In genomic region chr16:67543582-67543981, GRCh38 we compare ENCODE assay signal across 22 cellular contexts. TPM values are rescaled to one million over a fixed set of nuclear protein-coding genes. Genes with fewer than 3 reads are reported as not detected.
A peak's percentile ranks its signal among the peaks of the same experiment; 100 is the strongest.
DNase-seq lines count a peak whose midpoint lies in the region; ATAC-seq and TF ChIP-seq lines count a peak whose summit lies in the region.
"Had no signal": no experiment of that assay in that cellular context is flagged by ENCODE, and none has a peak within 500 bp of the region (broad histone marks: within the 10 kb centered on the region; RNA-seq: fewer than 3 reads in every experiment).

No MANE protein-coding gene starts in this region.

- H3K27me3 ChIP-seq in CD4-positive, CD25-positive, alpha-beta regulatory T cell (ENCODE audit: control insufficient read depth, insufficient read depth, low read length): no peaks in the 10 kb centered on the region
- H3K27me3 ChIP-seq in Caco-2 (replicated peaks; ENCODE audit: control insufficient read depth, insufficient read depth, low read length): no peaks in the 10 kb centered on the region; the same call in 1 of the 2 replicates
- no peaks in the 10 kb centered on the region for H3K27me3 ChIP-seq in naive thymus-derived CD4-positive, alpha-beta T cell (ENCODE audit: control insufficient read depth in 2 of 2, insufficient read depth in 2 of 2, low read length in 2 of 2)
- H3K27me3 ChIP-seq: heart left ventricle, MG63, pancreas, right lobe of liver had no signal

- H3K9me3 Mint-ChIP-seq in CD4-positive, CD25-positive, alpha-beta regulatory T cell: no peaks in the 10 kb centered on the region
- no peaks in the 10 kb centered on the region for H3K9me3 Mint-ChIP-seq in Caco-2 (ENCODE audit: unreplicated experiment)
- no peaks in the 10 kb centered on the region for H3K9me3 Mint-ChIP-seq in activated CD4-positive, alpha-beta memory T cell treated with anti-CD3 and anti-CD28 coated beads, Interleukin-2, amount 10 ng/mL, durations not matched to agents 7 days and 5 days
- H3K9me3 Mint-ChIP-seq in naive thymus-derived CD4-positive, alpha-beta T cell: peaks cover 0 to 2% (median 0%) of the 10 kb centered on the region in 11 donors
- H3K9me3 Mint-ChIP-seq: stimulated activated naive CD8-positive, alpha-beta T cell treated with anti-CD3 and anti-CD28 coated beads, Interleukin-15, Interleukin-2, amounts not matched to agents 100 ng/mL and 50 ng/mL, for 24 hours; type B pancreatic cell had no signal

- intact Hi-C loops in Caco-2 (cut with micrococcal nuclease; ENCODE audit: unreplicated experiment): no loop called here
- intact Hi-C loops in naive thymus-derived CD4-positive, alpha-beta T cell (cut with micrococcal nuclease): no loop called here

- peak overlapping the region; percentile 55 to 87 (median 81) for H3K27ac Mint-ChIP-seq in CD4-positive, CD25-positive, alpha-beta regulatory T cell
- H3K27ac Mint-ChIP-seq in Caco-2 (ENCODE audit: unreplicated experiment): peak overlapping the region; percentile 70
- peak overlapping the region; percentile 54 for H3K27ac Mint-ChIP-seq in activated CD4-positive, alpha-beta memory T cell treated with anti-CD3 and anti-CD28 coated beads, Interleukin-2, amount 10 ng/mL, durations not matched to agents 7 days and 5 days
- peak overlapping the region in 6 of 9 donors; percentile 48 to 76 (median 63) for H3K27ac Mint-ChIP-seq in naive thymus-derived CD4-positive, alpha-beta T cell
- H3K27ac Mint-ChIP-seq: stimulated activated naive CD8-positive, alpha-beta T cell treated with anti-CD3 and anti-CD28 coated beads, Interleukin-15, Interleukin-2, amounts not matched to agents 100 ng/mL and 50 ng/mL, for 24 hours; type B pancreatic cell had no signal

- POLR2A ChIA-PET in Caco-2 (lab: Charles Lee): no interaction called here
- POLR2A ChIA-PET in activated CD4-positive, alpha-beta memory T cell treated with anti-CD3 and anti-CD28 coated beads, Interleukin-2, amount 10 ng/mL, durations not matched to agents 7 days and 5 days (lab: Charles Lee): interaction anchor here (7.9 to 8.8 kb wide), 2 partner anchors 16 to 101 kb away, joined by 107 to 277 read pairs; partner anchors contain the start of genes CARMIL2 and CTCF
- POLR2A ChIA-PET in naive thymus-derived CD4-positive, alpha-beta T cell (lab: Charles Lee): interaction anchor here (0.5 to 20.8 kb wide), 5 partner anchors 15 to 175 kb away, joined by 3 to 581 read pairs (median 5); partner anchors contain the start of genes ACD, CARMIL2 and CTCF

- H3K36me3 ChIP-seq in CD4-positive, CD25-positive, alpha-beta regulatory T cell (ENCODE audit: control insufficient read depth, insufficient read depth, low read length): peaks cover 7% of the 10 kb centered on the region
- peaks cover 4% of the 10 kb centered on the region for H3K36me3 ChIP-seq in Caco-2 (ENCODE audit: control insufficient read depth, insufficient read depth, low read length)
- peaks cover 0 to 37% (median 0%) of the 10 kb centered on the region in 3 experiments for H3K36me3 ChIP-seq in naive thymus-derived CD4-positive, alpha-beta T cell (ENCODE audit: control insufficient read depth in 2 of 3, insufficient read depth in 3 of 3, low read length in 3 of 3)

- H3K4me1 Mint-ChIP-seq in CD4-positive, CD25-positive, alpha-beta regulatory T cell: peaks cover 12 to 75% (median 35%) of the 10 kb centered on the region in 4 donors
- H3K4me1 Mint-ChIP-seq in Caco-2 (ENCODE audit: low read depth, unreplicated experiment): peaks cover 14% of the 10 kb centered on the region
- peaks cover 54% of the 10 kb centered on the region for H3K4me1 Mint-ChIP-seq in activated CD4-positive, alpha-beta memory T cell treated with anti-CD3 and anti-CD28 coated beads, Interleukin-2, amount 10 ng/mL, durations not matched to agents 7 days and 5 days
- peaks cover 35 to 61% (median 48%) of the 10 kb centered on the region in 7 donors for H3K4me1 Mint-ChIP-seq in naive thymus-derived CD4-positive, alpha-beta T cell

- TF ChIP-seq CTCF in Caco-2 (IDR thresholded peaks at IDR 0.05; ENCODE audit: insufficient read depth in 1 of 2, low read depth in 1 of 2, low read length in 1 of 2, severe bottlenecking in 1 of 2, unreplicated experiment in 1 of 2): no peak

- peaks cover 33% of the 10 kb centered on the region for H3K4me1 ChIP-seq in CD4-positive, CD25-positive, alpha-beta regulatory T cell (ENCODE audit: control insufficient read depth, insufficient read depth, low read length, poor library complexity, severe bottlenecking)
- H3K4me1 ChIP-seq in Caco-2: peaks cover 9% of the 10 kb centered on the region
- peaks cover 25 to 34% of the 10 kb centered on the region in 2 donors for H3K4me1 ChIP-seq in naive thymus-derived CD4-positive, alpha-beta T cell (ENCODE audit: control insufficient read depth in 2 of 2, insufficient read depth in 2 of 2, low read length in 2 of 2)
- H3K4me1 ChIP-seq: HAP-1 had no signal

- peaks cover 6% of the 10 kb centered on the region for H3K27me3 Mint-ChIP-seq in CD4-positive, CD25-positive, alpha-beta regulatory T cell
- H3K27me3 Mint-ChIP-seq in Caco-2 (ENCODE audit: insufficient read depth, unreplicated experiment): no peaks in the 10 kb centered on the region
- no peaks in the 10 kb centered on the region for H3K27me3 Mint-ChIP-seq in activated CD4-positive, alpha-beta memory T cell treated with anti-CD3 and anti-CD28 coated beads, Interleukin-2, amount 10 ng/mL, durations not matched to agents 7 days and 5 days
- H3K27me3 Mint-ChIP-seq in naive thymus-derived CD4-positive, alpha-beta T cell: no peaks in the 10 kb centered on the region
- H3K27me3 Mint-ChIP-seq: stimulated activated naive CD8-positive, alpha-beta T cell treated with anti-CD3 and anti-CD28 coated beads, Interleukin-15, Interleukin-2, amounts not matched to agents 100 ng/mL and 50 ng/mL, for 24 hours had no signal

- no peak overlapping the region for H3K4me3 ChIP-seq in CD4-positive, CD25-positive, alpha-beta regulatory T cell (ENCODE audit: low read depth, low read length)
- no peak overlapping the region for H3K4me3 ChIP-seq in Caco-2 (ENCODE audit: low read depth, low read length)
- no peak overlapping the region for H3K4me3 ChIP-seq in naive thymus-derived CD4-positive, alpha-beta T cell (ENCODE audit: low read length)
- H3K4me3 ChIP-seq: HAP-1, heart left ventricle, lung, MG63, pancreas, right lobe of liver had no signal

- no peaks in the 10 kb centered on the region for H3K9me3 ChIP-seq in CD4-positive, CD25-positive, alpha-beta regulatory T cell (ENCODE audit: control insufficient read depth in 2 of 2, low read length in 2 of 2)
- no peaks in the 10 kb centered on the region for H3K9me3 ChIP-seq in Caco-2
- no peaks in the 10 kb centered on the region for H3K9me3 ChIP-seq in naive thymus-derived CD4-positive, alpha-beta T cell (ENCODE audit: control insufficient read depth in 2 of 3, low read length in 3 of 3)
- H3K9me3 ChIP-seq: HAP-1, heart left ventricle, MG63, pancreas, right lobe of liver had no signal

- CTCF ChIA-PET in Caco-2 (lab: Charles Lee): interaction anchor here (0.5 to 6.2 kb wide), 8 partner anchors 18 to 109 kb away, joined by 3 to 74 read pairs (median 3); partner anchors contain the start of gene CARMIL2
- CTCF ChIA-PET in activated CD4-positive, alpha-beta memory T cell treated with anti-CD3 and anti-CD28 coated beads, Interleukin-2, amount 10 ng/mL, durations not matched to agents 7 days and 5 days (lab: Charles Lee): interaction anchor here (0.8 to 8.2 kb wide), 4 partner anchors 16 to 273 kb away, joined by 3 to 334 read pairs (median 30); partner anchors contain the start of genes CARMIL2 and CTCF
- CTCF ChIA-PET in naive thymus-derived CD4-positive, alpha-beta T cell (lab: Charles Lee): interaction anchor here (1.1 to 6.0 kb wide), 5 partner anchors 17 to 127 kb away, joined by 3 to 256 read pairs (median 20); partner anchors contain the start of genes C16orf86, CARMIL2, CTCF and ENKD1

- no TSS peak for BruUV-seq in Caco-2 (replicated peaks; lab: Mats Ljungman, UMichigan)

- H3K36me3 Mint-ChIP-seq in CD4-positive, CD25-positive, alpha-beta regulatory T cell: peaks cover 15% of the 10 kb centered on the region
- H3K36me3 Mint-ChIP-seq in Caco-2 (ENCODE audit: insufficient read depth, unreplicated experiment): peaks cover 81% of the 10 kb centered on the region
- H3K36me3 Mint-ChIP-seq in activated CD4-positive, alpha-beta memory T cell treated with anti-CD3 and anti-CD28 coated beads, Interleukin-2, amount 10 ng/mL, durations not matched to agents 7 days and 5 days (ENCODE audit: low read depth): peaks cover 31% of the 10 kb centered on the region
- peaks cover 0 to 34% (median 6%) of the 10 kb centered on the region in 5 donors for H3K36me3 Mint-ChIP-seq in naive thymus-derived CD4-positive, alpha-beta T cell

- ATAC-seq in CD4-positive, CD25-positive, alpha-beta regulatory T cell (ENCODE audit: low read depth in 2 of 2): no peak
- no peak for ATAC-seq in naive thymus-derived CD4-positive, alpha-beta T cell
- ATAC-seq in HG03571 (IDR thresholded peaks at IDR 0.05; ENCODE audit: unreplicated experiment): no peak
- ATAC-seq: heart left ventricle, pancreas, right lobe of liver had no signal

- H3K4me3 Mint-ChIP-seq in CD4-positive, CD25-positive, alpha-beta regulatory T cell: no peak overlapping the region
- no peak overlapping the region for H3K4me3 Mint-ChIP-seq in Caco-2 (ENCODE audit: unreplicated experiment)
- H3K4me3 Mint-ChIP-seq in activated CD4-positive, alpha-beta memory T cell treated with anti-CD3 and anti-CD28 coated beads, Interleukin-2, amount 10 ng/mL, durations not matched to agents 7 days and 5 days: no peak overlapping the region
- no peak overlapping the region for H3K4me3 Mint-ChIP-seq in naive thymus-derived CD4-positive, alpha-beta T cell
- H3K4me3 Mint-ChIP-seq: stimulated activated naive CD8-positive, alpha-beta T cell treated with anti-CD3 and anti-CD28 coated beads, Interleukin-15, Interleukin-2, amounts not matched to agents 100 ng/mL and 50 ng/mL, for 24 hours; type B pancreatic cell had no signal

- H3K27ac ChIP-seq in CD4-positive, CD25-positive, alpha-beta regulatory T cell (ENCODE audit: insufficient read depth, low read length, poor library complexity, severe bottlenecking): no peak overlapping the region
- no peak overlapping the region for H3K27ac ChIP-seq in naive thymus-derived CD4-positive, alpha-beta T cell (ENCODE audit: low read depth, low read length)
- H3K27ac ChIP-seq: pancreas, right lobe of liver had no signal

- DNase-seq in CD4-positive, CD25-positive, alpha-beta regulatory T cell: no peak
- DNase-seq in Caco-2 (no peak), kidney tubule cell (ENCODE audit: low spot score) (no peak)
- no peak for DNase-seq in activated CD4-positive, alpha-beta memory T cell treated with anti-CD3 and anti-CD28 coated beads, Interleukin-2, amount 10 ng/mL, durations not matched to agents 7 days and 5 days
- DNase-seq in naive thymus-derived CD4-positive, alpha-beta T cell: no peak
- no peak for DNase-seq in stimulated activated CD4-positive, alpha-beta T cell treated with anti-CD3 and anti-CD28 coated beads, Interleukin-15, amount 100 ng/mL, for 24 hours
- DNase-seq: activated gamma-delta T cell; anterior cingulate cortex; effector CD4-positive, alpha-beta T cell; heart left ventricle; MG63; NCI-H146; NCI-H2171 treated with DMSO at 0.1 percent for 48 hours; NCI-H526 treated with DMSO at 0.1 percent for 48 hours; SHP77 treated with DMSO at 0.1 percent for 48 hours had no signal

RNA-seq across cellular contexts. Expression of gene RIPOR1, which starts 15.0 kb away (rescaled TPM):
- total RNA-seq in CD4-positive, CD25-positive, alpha-beta regulatory T cell: 16.6 TPM
- 1 to 10 TPM in 3 of 4 donors, under 1 TPM in 1; 0.91 to 3.1 (median 2.1) TPM for polyA plus RNA-seq in CD4-positive, CD25-positive, alpha-beta regulatory T cell
- 87.9 and 90.4 TPM in 2 replicates for total RNA-seq in Caco-2 (2022)
- total RNA-seq in activated CD4-positive, alpha-beta memory T cell treated with anti-CD3 and anti-CD28 coated beads, Interleukin-2, amount 10 ng/mL, durations not matched to agents 7 days and 5 days: 10 to 100 TPM; 24.6 to 32.7 TPM
- 100 to 1,000 TPM in 1 of 5 experiments, 10 to 100 TPM in 4; 39.7 to 103 (median 48.9) TPM for total RNA-seq in naive thymus-derived CD4-positive, alpha-beta T cell
- 1 to 10 TPM; 2.5 to 5.0 TPM for polyA plus RNA-seq in naive thymus-derived CD4-positive, alpha-beta T cell

RNA-seq across cellular contexts. Expression of gene CTCF, which starts 18.7 kb away (rescaled TPM):
- 63.6 TPM for total RNA-seq in CD4-positive, CD25-positive, alpha-beta regulatory T cell
- 10 to 100 TPM; 44.5 to 80.2 (median 52.9) TPM for polyA plus RNA-seq in CD4-positive, CD25-positive, alpha-beta regulatory T cell
- 60.8 and 67.8 TPM in 2 replicates for total RNA-seq in Caco-2 (2022)
- 10 to 100 TPM; 74.9 to 76.9 TPM for total RNA-seq in activated CD4-positive, alpha-beta memory T cell treated with anti-CD3 and anti-CD28 coated beads, Interleukin-2, amount 10 ng/mL, durations not matched to agents 7 days and 5 days
- total RNA-seq in naive thymus-derived CD4-positive, alpha-beta T cell: 10 to 100 TPM; 51.4 to 78.6 (median 67.3) TPM
- 10 to 100 TPM; 49.8 to 59.8 TPM for polyA plus RNA-seq in naive thymus-derived CD4-positive, alpha-beta T cell
